In the genomic region with DNA sequence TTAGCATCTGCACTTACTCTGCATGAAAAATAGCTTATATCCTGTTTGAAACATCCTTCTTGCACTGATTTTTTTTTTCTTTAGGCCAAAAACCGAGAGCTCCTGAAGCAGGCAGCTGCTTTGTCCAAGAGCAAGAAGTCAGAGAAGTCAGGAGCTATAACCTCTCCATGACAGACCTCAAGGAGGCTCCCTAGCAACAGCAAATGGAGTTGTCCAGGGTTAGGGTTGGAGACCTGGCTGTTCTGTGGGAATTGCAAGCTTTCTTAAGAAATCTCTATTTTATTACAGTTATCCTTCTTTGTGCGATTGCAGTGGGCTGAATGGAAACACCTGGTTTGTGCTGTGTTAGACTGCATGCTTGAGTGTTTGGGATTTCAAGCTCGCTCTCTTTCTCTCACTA, we compare ENCODE assay signal across 23 cellular contexts.
DNase-seq lines count a peak whose midpoint lies in the region; ATAC-seq and TF ChIP-seq lines count a peak whose summit lies in the region.
"Had no signal": no experiment of that assay in that cellular context is flagged by ENCODE, and none has a peak within 500 bp of the region (broad histone marks: within the 10 kb centered on the region; RNA-seq: fewer than 3 reads in every experiment).

No MANE protein-coding gene starts in this region.

- H3K36me3 Mint-ChIP-seq in activated naive CD4-positive, alpha-beta T cell treated with anti-CD3 and anti-CD28 coated beads, Interleukin-2, amount 50 U/mL, for 24 hours = peaks cover 6% of the 10 kb centered on the region
- peaks cover 58% of the 10 kb centered on the region for H3K36me3 Mint-ChIP-seq in stimulated activated effector memory CD8-positive, alpha-beta T cell treated with anti-CD3 and anti-CD28 coated beads, Interleukin-12 subunit alpha, Interleukin-12 subunit beta, amount 100 ng/mL, for 72 hours

- H3K4me3 ChIP-seq in fibroblast of pulmonary artery (replicated peaks; ENCODE audit: low read depth, low read length) = no peak overlapping the region
- H3K4me3 ChIP-seq: mucosa of descending colon had no signal

- DNase-seq in activated naive CD4-positive, alpha-beta T cell (lab: John Stamatoyannopoulos, UW) = no peak
- DNase-seq in fibroblast of pulmonary artery (ENCODE audit: low read depth) (peak; percentile 51), NCI-H1092 (lab: John Stamatoyannopoulos, UW) (no peak), NCI-H2196 (lab: John Stamatoyannopoulos, UW; ENCODE audit: unreplicated experiment) (no peak)
- DNase-seq in stimulated activated effector memory CD8-positive, alpha-beta T cell treated with anti-CD3 and anti-CD28 coated beads, Interleukin-12 subunit alpha, Interleukin-12 subunit beta, amount 100 ng/mL, for 72 hours (ENCODE audit: low spot score in 2 of 2) = no peak
- DNase-seq: activated CD4-positive, CD25-positive, alpha-beta regulatory T cell treated with anti-CD3 and anti-CD28 coated beads, Interleukin-2, amount 50 U/mL, for 72 hours; activated CD8-positive, alpha-beta memory T cell treated with anti-CD3 and anti-CD28 coated beads for 24 hours; DMS153; effector CD4-positive, alpha-beta T cell; H9; hypothalamus; IMR-90; kidney glomerular epithelial cell; mucosa of descending colon; NCI-H2081; NCI-H524; SHP77 treated with DMSO at 0.1 percent for 48 hours; stimulated activated naive B cell treated with anti-CD40 and anti-IgM and Interleukin-4, amounts not matched to agents 10 μg/mL and 1 μg/mL and 100 μg/mL, for 72 hours; T-helper 17 cell had no signal

- H3K27ac Mint-ChIP-seq in activated naive CD4-positive, alpha-beta T cell treated with anti-CD3 and anti-CD28 coated beads, Interleukin-2, amount 50 U/mL, for 24 hours = peak overlapping the region; percentile 69
- peak overlapping the region; percentile 44 for H3K27ac Mint-ChIP-seq in stimulated activated effector memory CD8-positive, alpha-beta T cell treated with anti-CD3 and anti-CD28 coated beads, Interleukin-12 subunit alpha, Interleukin-12 subunit beta, amount 100 ng/mL, for 72 hours
- H3K27ac Mint-ChIP-seq: H9; stimulated activated naive B cell treated with anti-CD40 and anti-IgM and Interleukin-4, amounts not matched to agents 10 μg/mL and 1 μg/mL and 100 μg/mL, for 72 hours; T-helper 17 cell had no signal

- TF ChIP-seq CTCF in fibroblast of pulmonary artery (IDR thresholded peaks at IDR 0.05; ENCODE audit: low read length, missing control alignments) = no peak

- ATAC-seq in SK-N-SH treated with all-trans-retinoic acid at 6 μM for 48 hours (peak; percentile 53; the same call in 2 of the 3 replicates), GM18909 (IDR thresholded peaks at IDR 0.05; ENCODE audit: poor library complexity, unreplicated experiment) (no peak)
- ATAC-seq in stimulated activated effector memory CD8-positive, alpha-beta T cell treated with anti-CD3 and anti-CD28 coated beads, Interleukin-12 subunit alpha, Interleukin-12 subunit beta, amount 100 ng/mL, for 72 hours = no peak
- ATAC-seq: mucosa of descending colon; stimulated activated naive B cell treated with anti-CD40 and anti-IgM and Interleukin-4, amounts not matched to agents 10 μg/mL and 1 μg/mL and 100 μg/mL, for 72 hours; T-helper 17 cell had no signal

- no peaks in the 10 kb centered on the region for H3K4me1 Mint-ChIP-seq in activated naive CD4-positive, alpha-beta T cell treated with anti-CD3 and anti-CD28 coated beads, Interleukin-2, amount 50 U/mL, for 24 hours
- no peaks in the 10 kb centered on the region for H3K4me1 Mint-ChIP-seq in stimulated activated effector memory CD8-positive, alpha-beta T cell treated with anti-CD3 and anti-CD28 coated beads, Interleukin-12 subunit alpha, Interleukin-12 subunit beta, amount 100 ng/mL, for 72 hours
- H3K4me1 Mint-ChIP-seq: CD14-positive monocyte; H9; stimulated activated naive B cell treated with anti-CD40 and anti-IgM and Interleukin-4, amounts not matched to agents 10 μg/mL and 1 μg/mL and 100 μg/mL, for 72 hours had no signal

- H3K4me3 Mint-ChIP-seq in activated naive CD4-positive, alpha-beta T cell treated with anti-CD3 and anti-CD28 coated beads, Interleukin-2, amount 50 U/mL, for 24 hours = no peak overlapping the region
- no peak overlapping the region for H3K4me3 Mint-ChIP-seq in stimulated activated effector memory CD8-positive, alpha-beta T cell treated with anti-CD3 and anti-CD28 coated beads, Interleukin-12 subunit alpha, Interleukin-12 subunit beta, amount 100 ng/mL, for 72 hours
- H3K4me3 Mint-ChIP-seq: CD14-positive monocyte; H9; stimulated activated naive B cell treated with anti-CD40 and anti-IgM and Interleukin-4, amounts not matched to agents 10 μg/mL and 1 μg/mL and 100 μg/mL, for 72 hours; T-helper 17 cell had no signal

- H3K9me3 Mint-ChIP-seq in activated naive CD4-positive, alpha-beta T cell treated with anti-CD3 and anti-CD28 coated beads, Interleukin-2, amount 50 U/mL, for 24 hours = no peaks in the 10 kb centered on the region
- no peaks in the 10 kb centered on the region for H3K9me3 Mint-ChIP-seq in stimulated activated effector memory CD8-positive, alpha-beta T cell treated with anti-CD3 and anti-CD28 coated beads, Interleukin-12 subunit alpha, Interleukin-12 subunit beta, amount 100 ng/mL, for 72 hours
- H3K9me3 Mint-ChIP-seq: CD14-positive monocyte; H9; stimulated activated naive B cell treated with anti-CD40 and anti-IgM and Interleukin-4, amounts not matched to agents 10 μg/mL and 1 μg/mL and 100 μg/mL, for 72 hours had no signal

- no peaks in the 10 kb centered on the region for H3K27me3 Mint-ChIP-seq in activated naive CD4-positive, alpha-beta T cell treated with anti-CD3 and anti-CD28 coated beads, Interleukin-2, amount 50 U/mL, for 24 hours
- H3K27me3 Mint-ChIP-seq: stimulated activated naive B cell treated with anti-CD40 and anti-IgM and Interleukin-4, amounts not matched to agents 10 μg/mL and 1 μg/mL and 100 μg/mL, for 72 hours; T-helper 17 cell had no signal

TF ChIP-seq in SK-N-SH treated with all-trans-retinoic acid at 6 μM for 48 hours, 23 proteins besides CTCF, POLR2A, EP300 and RAD21:
- TF ChIP-seq ZFP3 (CRISPR knock-in tag; IDR thresholded peaks at IDR 0.05) (no peak), ZFP30 (CRISPR knock-in tag; IDR thresholded peaks at IDR 0.05) (no peak), SNAI2 (CRISPR knock-in tag; IDR thresholded peaks at IDR 0.05) (no peak), POU6F1 (CRISPR knock-in tag; IDR thresholded peaks at IDR 0.05; ENCODE audit: borderline replicate concordance, low read depth) (no peak)
- TF ChIP-seq, protein P1, sequence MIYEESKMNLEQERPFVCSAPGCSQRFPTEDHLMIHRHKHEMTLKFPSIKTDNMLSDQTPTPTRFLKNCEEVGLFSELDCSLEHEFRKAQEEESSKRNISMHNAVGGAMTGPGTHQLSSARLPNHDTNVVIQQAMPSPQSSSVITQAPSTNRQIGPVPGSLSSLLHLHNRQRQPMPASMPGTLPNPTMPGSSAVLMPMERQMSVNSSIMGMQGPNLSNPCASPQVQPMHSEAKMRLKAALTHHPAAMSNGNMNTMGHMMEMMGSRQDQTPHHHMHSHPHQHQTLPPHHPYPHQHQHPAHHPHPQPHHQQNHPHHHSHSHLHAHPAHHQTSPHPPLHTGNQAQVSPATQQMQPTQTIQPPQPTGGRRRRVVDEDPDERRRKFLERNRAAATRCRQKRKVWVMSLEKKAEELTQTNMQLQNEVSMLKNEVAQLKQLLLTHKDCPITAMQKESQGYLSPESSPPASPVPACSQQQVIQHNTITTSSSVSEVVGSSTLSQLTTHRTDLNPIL (CRISPR knock-in tag; IDR thresholded peaks at IDR 0.05; ENCODE audit: low read depth) = no peak
